9 cellular contexts compared by ENCODE assay signal in the genomic region with DNA sequence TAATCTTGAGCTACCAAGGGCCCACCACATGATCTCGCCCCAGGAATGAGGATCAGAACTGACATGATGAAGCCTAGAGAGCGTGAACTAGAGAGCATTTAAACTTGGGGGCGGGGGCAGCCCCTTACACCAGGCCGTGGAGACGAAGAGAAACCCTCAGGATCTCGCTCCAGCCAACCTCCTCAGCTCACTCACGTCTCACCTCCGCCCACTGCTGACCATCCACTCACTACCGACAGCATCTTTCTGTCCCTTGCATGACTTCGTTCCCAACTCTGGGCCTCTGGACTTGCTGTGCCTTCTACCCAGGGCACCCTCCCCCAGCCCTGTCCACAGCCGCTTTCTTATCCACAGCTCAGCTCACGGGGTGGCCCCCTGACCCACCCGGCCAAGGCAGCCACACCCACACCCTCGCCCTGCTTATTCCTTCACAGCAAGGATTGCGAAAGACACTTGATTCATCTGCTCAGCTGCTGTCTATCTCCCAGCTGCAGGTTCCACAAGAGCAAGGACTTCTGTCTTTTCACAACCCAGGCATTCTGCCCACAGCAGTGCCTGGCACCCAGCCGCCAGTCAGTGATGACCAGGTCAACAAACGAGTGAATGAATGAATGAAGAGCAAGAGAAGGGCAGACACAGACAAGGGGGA. TPM values are rescaled to one million over a fixed set of nuclear protein-coding genes. Genes with fewer than 3 reads are reported as not detected.
DNase-seq lines count a peak whose midpoint lies in the region; ATAC-seq and TF ChIP-seq lines count a peak whose summit lies in the region.
"Had no signal": no experiment of that assay in that cellular context is flagged by ENCODE, and none has a peak within 500 bp of the region (broad histone marks: within the 10 kb centered on the region; RNA-seq: fewer than 3 reads in every experiment).

No MANE protein-coding gene starts in this region.

- H3K56ac ChIP-seq in mesendoderm (ENCODE audit: low read length): no peak overlapping the region

- in situ Hi-C loops in KBM-7 (cut with MboI; ENCODE audit: low pct_unique_long_range_greater_than_20kb, low sequenced_read_pairs): no loop called here

- DNase-seq in AG08396 (ENCODE audit: low spot score) (peak; percentile 42), KBM-7 (peak; percentile 26), coronary artery (ENCODE audit: low spot score) (peak; percentile 76), mesendoderm (no peak), DMS53 treated with DMSO at 0.1 percent for 48 hours (lab: John Stamatoyannopoulos, UW; ENCODE audit: unreplicated experiment) (no peak), DMS153 (lab: John Stamatoyannopoulos, UW) (no peak)
- DNase-seq: amniotic stem cell had no signal

- H3K9ac ChIP-seq in mesendoderm (ENCODE audit: low read length): no peak overlapping the region

- H4K5ac ChIP-seq in mesendoderm (ENCODE audit: low read length): no peak overlapping the region

- H3K18ac ChIP-seq in mesendoderm (ENCODE audit: low read length): no peak overlapping the region

- H2BK15ac ChIP-seq in mesendoderm (replicated peaks; ENCODE audit: low read depth): no peak overlapping the region

- peaks cover 23% of the 10 kb centered on the region for H3K79me2 ChIP-seq in mesendoderm (ENCODE audit: control insufficient read depth, insufficient read depth, low read length)

- no peak for TF ChIP-seq CTCF in coronary artery (IDR thresholded peaks at IDR 0.05)

- peaks cover 4% of the 10 kb centered on the region for H3K4me1 ChIP-seq in mesendoderm (ENCODE audit: control insufficient read depth, low read depth, low read length)

- peak overlapping the region; percentile 29 for H3K23ac ChIP-seq in mesendoderm (ENCODE audit: low read length)

- no peak overlapping the region for H4K8ac ChIP-seq in mesendoderm (ENCODE audit: low read depth, low read length)

- no peak overlapping the region for H3K4ac ChIP-seq in mesendoderm (ENCODE audit: low read depth, low read length)

- H3K79me1 ChIP-seq in mesendoderm (ENCODE audit: low read length): peaks cover 25% of the 10 kb centered on the region

- no peak overlapping the region for H3K27ac ChIP-seq in coronary artery
- H3K27ac ChIP-seq in mesendoderm (ENCODE audit: low read depth, low read length): no peak overlapping the region

- ATAC-seq in GM18870 (IDR thresholded peaks at IDR 0.05; ENCODE audit: unreplicated experiment) (no peak), GM21447 (IDR thresholded peaks at IDR 0.05; ENCODE audit: unreplicated experiment) (no peak)

- H2AK5ac ChIP-seq in mesendoderm (ENCODE audit: low read length): no peak overlapping the region

- no peak overlapping the region for H3K4me2 ChIP-seq in mesendoderm (ENCODE audit: low read length)

- no peaks in the 10 kb centered on the region for H3K36me3 ChIP-seq in mesendoderm (ENCODE audit: control insufficient read depth, insufficient read depth, low read length)

- WGBS in mesendoderm (ENCODE audit: extremely low coverage, insufficient coverage, low lambda C conversion rate): no CpG with 5 or more reads among the region's 17 CpGs

- no peak overlapping the region for H2BK120ac ChIP-seq in mesendoderm (ENCODE audit: low read depth, low read length)

- H3K27me3 ChIP-seq in mesendoderm (ENCODE audit: insufficient read depth, low read length, poor library complexity): no peaks in the 10 kb centered on the region

- H2BK5ac ChIP-seq in mesendoderm (ENCODE audit: low read length): no peak overlapping the region

- H3K4me3 ChIP-seq in coronary artery (no peak overlapping the region), mesendoderm (ENCODE audit: low read length) (no peak overlapping the region)

RNA-seq across cellular contexts. Expression of gene STX2, which starts 6.4 kb away (rescaled TPM):
- 18.4 TPM for polyA plus RNA-seq in mesendoderm (2013, experiment 1 of 2)
- 16.4 TPM for polyA plus RNA-seq in mesendoderm (2013, experiment 2 of 2)

RNA-seq across cellular contexts. Expression of gene RAN, which starts 39.2 kb away (rescaled TPM):
- 1,102 TPM for polyA plus RNA-seq in mesendoderm (2013, experiment 1 of 2)
- polyA plus RNA-seq in mesendoderm (2013, experiment 2 of 2): 1,097 TPM

Comparison
In these comparisons a context has a peak if more than half of its experiments do, and no peak if none do; other contexts are left out.
1. DNase-seq: peak in AG08396 (single experiment), KBM-7 (single experiment) and coronary artery (single experiment); none in mesendoderm (single experiment), DMS53 treated with DMSO at 0.1 percent for 48 hours (single experiment) and DMS153 (single experiment).